Comparison of ENCODE assay signal across 9 cellular contexts in the genomic region with DNA sequence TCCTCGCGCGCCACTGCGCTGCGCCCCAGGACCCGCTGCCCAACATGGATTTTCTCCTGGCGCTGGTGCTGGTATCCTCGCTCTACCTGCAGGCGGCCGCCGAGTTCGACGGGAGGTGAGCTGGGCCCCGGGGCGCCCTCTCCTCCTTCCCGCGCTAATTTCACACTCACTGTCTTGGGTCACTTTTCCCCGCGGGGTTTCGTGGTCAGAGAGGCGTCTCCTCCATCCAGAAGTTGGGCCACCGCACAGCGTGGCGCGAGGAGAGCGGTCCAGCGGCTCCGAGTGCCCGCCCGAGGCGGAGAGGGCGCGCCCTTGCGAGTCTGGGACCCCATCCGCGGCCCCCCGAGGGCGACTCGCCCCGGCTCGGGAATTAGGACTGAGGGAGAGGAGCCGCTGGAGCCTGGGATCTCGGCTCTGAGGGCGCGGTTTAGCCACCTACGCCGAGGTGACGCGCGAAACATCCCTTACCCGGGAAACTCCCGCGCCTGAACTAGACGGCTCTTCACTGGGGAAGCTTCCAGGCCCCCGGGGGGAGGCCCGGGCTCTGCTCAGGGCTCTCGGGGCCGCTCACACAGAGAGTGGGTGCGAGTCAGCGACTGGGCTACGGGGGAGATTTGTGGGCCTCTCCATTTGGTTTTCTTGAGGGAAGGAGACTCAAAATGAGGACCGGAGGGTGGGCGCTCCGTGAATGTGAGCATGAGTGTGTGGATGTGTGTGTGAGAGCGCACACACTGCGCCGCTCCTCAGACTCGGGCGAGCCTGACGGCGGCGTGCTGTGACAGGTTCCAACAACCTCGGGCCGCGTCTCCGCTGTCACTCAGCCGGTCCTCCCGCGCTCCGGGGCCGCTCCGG. TPM values are rescaled to one million over a fixed set of nuclear protein-coding genes. Genes with fewer than 3 reads are reported as not detected.
DNase-seq lines count a peak whose midpoint lies in the region; ATAC-seq, FAIRE-seq and TF ChIP-seq lines count a peak whose summit lies in the region.
"Had no signal": no experiment of that assay in that cellular context is flagged by ENCODE, and none has a peak within 500 bp of the region (broad histone marks: within the 10 kb centered on the region; RNA-seq: fewer than 3 reads in every experiment).

No MANE protein-coding gene starts in this region.

- DNase-seq in GM12891 (ENCODE audit: insufficient read length, low spot score): peak; percentile 17
- DNase-seq in LoVo (ENCODE audit: low spot score): peak; percentile 34
- DNase-seq in brain microvascular endothelial cell: no peak
- DNase-seq in occipital lobe (lab: John Stamatoyannopoulos, UW): no peak

- H3K36me3 ChIP-seq in brain microvascular endothelial cell (replicated peaks) (no peaks in the 10 kb centered on the region), liver (ENCODE audit: control insufficient read depth in 4 of 4, insufficient read depth in 3 of 4, low read depth in 1 of 4, low read length in 3 of 4) (no peaks in the 10 kb centered on the region), thymus (ENCODE audit: control insufficient read depth, insufficient read depth) (no peaks in the 10 kb centered on the region)

- H3K9me3 ChIP-seq in liver (ENCODE audit: control insufficient read depth in 4 of 4, low read length in 3 of 4): no peaks in the 10 kb centered on the region
- no peaks in the 10 kb centered on the region for H3K9me3 ChIP-seq in thymus (ENCODE audit: control insufficient read depth)

- TF ChIP-seq CTCF in brain microvascular endothelial cell (IDR thresholded peaks at IDR 0.05; ENCODE audit: low read depth, low read length, missing control alignments) (peak; percentile 16), liver (IDR thresholded peaks at IDR 0.05; ENCODE audit: low read depth, low read length, missing input control) (no peak)

- 2% methylated on average over 82 of the region's 82 CpGs for WGBS in liver
- 2% methylated on average over 82 of the region's 82 CpGs for WGBS in thymus

- H3K4me3 ChIP-seq in brain microvascular endothelial cell (ENCODE audit: low read depth, low read length): peak overlapping the region; percentile 38
- peak overlapping the region in 2 of 3 donors; percentile 5 to 32 for H3K4me3 ChIP-seq in liver (ENCODE audit: low read depth in 1 of 3, low read length in 3 of 3)
- peak overlapping the region; percentile 34 for H3K4me3 ChIP-seq in thymus (ENCODE audit: low read length)

- in situ Hi-C loops in brain microvascular endothelial cell (cut with HindIII; ENCODE audit: low pct_ligation_motif_present, low sequenced_read_pairs): no loop called here

- no peak for TF ChIP-seq POLR2A in GM12891 (IDR thresholded peaks at IDR 0.05; ENCODE audit: low read depth, low read length)

- H3K4me1 ChIP-seq in liver (ENCODE audit: control insufficient read depth in 4 of 4, insufficient read depth in 4 of 4, low read length in 3 of 4): peaks cover 0 to 16% (median 5%) of the 10 kb centered on the region in 4 donors
- peaks cover 6% of the 10 kb centered on the region for H3K4me1 ChIP-seq in thymus (ENCODE audit: control insufficient read depth, insufficient read depth, low read length)

- TF ChIP-seq RAD21 in liver (IDR thresholded peaks at IDR 0.05): no peak

- H3K27ac ChIP-seq in brain microvascular endothelial cell (no peak overlapping the region), liver (ENCODE audit: low read depth in 1 of 2, low read length in 2 of 2) (no peak overlapping the region), thymus (ENCODE audit: low read depth) (peak overlapping the region; percentile 72)

- ATAC-seq in GM21529 (IDR thresholded peaks at IDR 0.05; ENCODE audit: unreplicated experiment): peak; percentile 56
- no peak for ATAC-seq in HG03521 (IDR thresholded peaks at IDR 0.05; ENCODE audit: unreplicated experiment)

- FAIRE-seq in GM12891 (lab: Jason Lieb, UNC): no peak

- no peak overlapping the region for H3K9ac ChIP-seq in liver (ENCODE audit: low read depth in 1 of 2, low read length in 2 of 2)

- H3K27me3 ChIP-seq in brain microvascular endothelial cell (replicated peaks) (peaks cover 69% of the 10 kb centered on the region), liver (ENCODE audit: control insufficient read depth in 4 of 4, insufficient read depth in 4 of 4, low read length in 3 of 4) (peaks cover 4 to 20% (median 5%) of the 10 kb centered on the region in 4 donors), thymus (ENCODE audit: control insufficient read depth, insufficient read depth) (peaks cover 28% of the 10 kb centered on the region)

TF ChIP-seq in GM12891, 5 proteins besides CTCF, POLR2A, EP300 and RAD21:
- no peak for TF ChIP-seq POLR2AphosphoS5 (IDR thresholded peaks at IDR 0.05; ENCODE audit: low read depth, low read length)
- no peak for TF ChIP-seq PAX5 (IDR thresholded peaks at IDR 0.05; ENCODE audit: insufficient read depth, low read length, severe bottlenecking)
- no peak for TF ChIP-seq POU2F2 (IDR thresholded peaks at IDR 0.05; ENCODE audit: low read depth, low read length)
- no peak for TF ChIP-seq SPI1 (IDR thresholded peaks at IDR 0.05; ENCODE audit: low read depth, low read length)
- TF ChIP-seq TAF1 (IDR thresholded peaks at IDR 0.05; ENCODE audit: low read depth, low read length): no peak

TF ChIP-seq in liver, 16 proteins besides CTCF, POLR2A, EP300 and RAD21:
- TF ChIP-seq JUND (IDR thresholded peaks at IDR 0.05): no peak
- TF ChIP-seq FOXA2 (IDR thresholded peaks at IDR 0.05): no peak
- no peak for TF ChIP-seq RXRA (IDR thresholded peaks at IDR 0.05)
- TF ChIP-seq NR2F2 (IDR thresholded peaks at IDR 0.05): no peak
- no peak for TF ChIP-seq MAX (IDR thresholded peaks at IDR 0.05)
- TF ChIP-seq, protein P1, sequence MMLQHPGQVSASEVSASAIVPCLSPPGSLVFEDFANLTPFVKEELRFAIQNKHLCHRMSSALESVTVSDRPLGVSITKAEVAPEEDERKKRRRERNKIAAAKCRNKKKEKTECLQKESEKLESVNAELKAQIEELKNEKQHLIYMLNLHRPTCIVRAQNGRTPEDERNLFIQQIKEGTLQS (IDR thresholded peaks at IDR 0.05): no peak
- TF ChIP-seq, protein P2, sequence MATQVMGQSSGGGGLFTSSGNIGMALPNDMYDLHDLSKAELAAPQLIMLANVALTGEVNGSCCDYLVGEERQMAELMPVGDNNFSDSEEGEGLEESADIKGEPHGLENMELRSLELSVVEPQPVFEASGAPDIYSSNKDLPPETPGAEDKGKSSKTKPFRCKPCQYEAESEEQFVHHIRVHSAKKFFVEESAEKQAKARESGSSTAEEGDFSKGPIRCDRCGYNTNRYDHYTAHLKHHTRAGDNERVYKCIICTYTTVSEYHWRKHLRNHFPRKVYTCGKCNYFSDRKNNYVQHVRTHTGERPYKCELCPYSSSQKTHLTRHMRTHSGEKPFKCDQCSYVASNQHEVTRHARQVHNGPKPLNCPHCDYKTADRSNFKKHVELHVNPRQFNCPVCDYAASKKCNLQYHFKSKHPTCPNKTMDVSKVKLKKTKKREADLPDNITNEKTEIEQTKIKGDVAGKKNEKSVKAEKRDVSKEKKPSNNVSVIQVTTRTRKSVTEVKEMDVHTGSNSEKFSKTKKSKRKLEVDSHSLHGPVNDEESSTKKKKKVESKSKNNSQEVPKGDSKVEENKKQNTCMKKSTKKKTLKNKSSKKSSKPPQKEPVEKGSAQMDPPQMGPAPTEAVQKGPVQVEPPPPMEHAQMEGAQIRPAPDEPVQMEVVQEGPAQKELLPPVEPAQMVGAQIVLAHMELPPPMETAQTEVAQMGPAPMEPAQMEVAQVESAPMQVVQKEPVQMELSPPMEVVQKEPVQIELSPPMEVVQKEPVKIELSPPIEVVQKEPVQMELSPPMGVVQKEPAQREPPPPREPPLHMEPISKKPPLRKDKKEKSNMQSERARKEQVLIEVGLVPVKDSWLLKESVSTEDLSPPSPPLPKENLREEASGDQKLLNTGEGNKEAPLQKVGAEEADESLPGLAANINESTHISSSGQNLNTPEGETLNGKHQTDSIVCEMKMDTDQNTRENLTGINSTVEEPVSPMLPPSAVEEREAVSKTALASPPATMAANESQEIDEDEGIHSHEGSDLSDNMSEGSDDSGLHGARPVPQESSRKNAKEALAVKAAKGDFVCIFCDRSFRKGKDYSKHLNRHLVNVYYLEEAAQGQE (IDR thresholded peaks at IDR 0.05): no peak
- no peak for TF ChIP-seq FOXA1 (IDR thresholded peaks at IDR 0.05)

RNA-seq across cellular contexts. Expression of gene NPNT, which starts 0.6 kb away (rescaled TPM):
- polyA plus RNA-seq in GM12891 (2012; ENCODE audit: low read depth, missing spikeins): 1.3 TPM
- total RNA-seq in liver (1 to 10 TPM; 1.7 to 4.4 TPM), occipital lobe (31.0 TPM)
- polyA plus RNA-seq in liver (1 to 10 TPM; 1.3 to 2.3 TPM), thymus (41.8 TPM)
- total RNA-seq: mononuclear cell had no signal

Comparison
In these comparisons a context has a peak if more than half of its experiments do, and no peak if none do; other contexts are left out.
1. DNase-seq: peak in GM12891 (single experiment) and LoVo (single experiment); none in brain microvascular endothelial cell (single experiment) and occipital lobe (single experiment).
2. Peak in every context shown above with its lines, with median percentiles within 50 percentile points of each other: H3K4me3 ChIP-seq.